Comparison of ENCODE assay signal across 8 cellular contexts in genomic region chr20:63274381-63275228, GRCh38. TPM values are rescaled to one million over a fixed set of nuclear protein-coding genes. Genes with fewer than 3 reads are reported as not detected.
DNase-seq lines count a peak whose midpoint lies in the region; ATAC-seq and TF ChIP-seq lines count a peak whose summit lies in the region.
"Had no signal": no experiment of that assay in that cellular context is flagged by ENCODE, and none has a peak within 500 bp of the region (broad histone marks: within the 10 kb centered on the region; RNA-seq: fewer than 3 reads in every experiment).

No MANE protein-coding gene starts in this region.

- no peaks in the 10 kb centered on the region for H3K27me3 ChIP-seq in aorta (ENCODE audit: control insufficient read depth in 1 of 2, insufficient read depth in 2 of 2, low read length in 1 of 2)

- H3K27ac ChIP-seq in aorta (ENCODE audit: low read depth in 1 of 2, low read length in 2 of 2): no peak overlapping the region

- no peak overlapping the region for H3K27ac Mint-ChIP-seq in activated CD4-positive, alpha-beta T cell treated with anti-CD3 and anti-CD28 coated beads, Interleukin-2, amount 10 ng/mL, durations not matched to agents 24 days and 14 days
- H3K27ac Mint-ChIP-seq in brain: peak overlapping the region in 4 of 5 experiments; percentile 27 to 72 (median 38)

- H3K36me3 Mint-ChIP-seq in activated CD4-positive, alpha-beta T cell treated with anti-CD3 and anti-CD28 coated beads, Interleukin-2, amount 10 ng/mL, durations not matched to agents 24 days and 14 days (ENCODE audit: low read depth): peaks cover 18% of the 10 kb centered on the region
- peaks cover 29% of the 10 kb centered on the region for H3K36me3 Mint-ChIP-seq in brain

- no peak for DNase-seq in activated CD4-positive, alpha-beta T cell treated with anti-CD3 and anti-CD28 coated beads, Interleukin-2, amount 10 ng/mL, durations not matched to agents 24 days and 14 days
- no peak for DNase-seq in activated CD4-positive, alpha-beta T cell treated with anti-CD3 and anti-CD28 coated beads, Interleukin-2, amount 50 U/mL, for 4 hours
- DNase-seq in skeletal muscle cell (ENCODE audit: low read depth): no peak
- no peak for DNase-seq in aorta
- DNase-seq: NCI-H1105 had no signal

- H3K4me3 ChIP-seq in skeletal muscle cell (ENCODE audit: low read depth, low read length) (peak overlapping the region; percentile 97), aorta (ENCODE audit: low read length in 2 of 2) (no peak overlapping the region)

- no peaks in the 10 kb centered on the region for H3K9me3 ChIP-seq in aorta (ENCODE audit: control insufficient read depth, low read length)

- H3K4me1 ChIP-seq in aorta (ENCODE audit: control insufficient read depth in 1 of 2, insufficient read depth in 2 of 2, low read length in 2 of 2): no peaks in the 10 kb centered on the region

- H3K4me1 Mint-ChIP-seq in activated CD4-positive, alpha-beta T cell treated with anti-CD3 and anti-CD28 coated beads, Interleukin-2, amount 10 ng/mL, durations not matched to agents 24 days and 14 days: peaks cover 19% of the 10 kb centered on the region
- H3K4me1 Mint-ChIP-seq in brain: peaks cover 43% of the 10 kb centered on the region

- intact Hi-C loops in activated CD4-positive, alpha-beta T cell treated with anti-CD3 and anti-CD28 coated beads, Interleukin-2, amount 10 ng/mL, durations not matched to agents 24 days and 14 days (cut with micrococcal nuclease): loop anchor here (5.0 kb wide), 1 partner anchor 683 kb away; the partner anchor contains the start of gene UCKL1
- intact Hi-C loops in aorta (cut with DNase I): no loop called here

- peak overlapping the region; percentile 40 for H3K4me3 Mint-ChIP-seq in activated CD4-positive, alpha-beta T cell treated with anti-CD3 and anti-CD28 coated beads, Interleukin-2, amount 10 ng/mL, durations not matched to agents 24 days and 14 days
- peak overlapping the region; percentile 73 to 96 (median 76) for H3K4me3 Mint-ChIP-seq in brain

- peaks cover 8% of the 10 kb centered on the region for H3K27me3 Mint-ChIP-seq in activated CD4-positive, alpha-beta T cell treated with anti-CD3 and anti-CD28 coated beads, Interleukin-2, amount 10 ng/mL, durations not matched to agents 24 days and 14 days
- peaks cover 6% of the 10 kb centered on the region for H3K27me3 Mint-ChIP-seq in brain

- WGBS in aorta, 2 donors: 73 to 74% methylated on average over 17 of the region's 17 CpGs

- no peaks in the 10 kb centered on the region for H3K9me3 Mint-ChIP-seq in activated CD4-positive, alpha-beta T cell treated with anti-CD3 and anti-CD28 coated beads, Interleukin-2, amount 10 ng/mL, durations not matched to agents 24 days and 14 days
- no peaks in the 10 kb centered on the region for H3K9me3 Mint-ChIP-seq in brain

- ATAC-seq in HG03571 (IDR thresholded peaks at IDR 0.05; ENCODE audit: unreplicated experiment) (no peak), aorta (ENCODE audit: low FRiP score) (no peak)

- TF ChIP-seq CTCF in brain (conservative IDR thresholded peaks at IDR 0.05): no peak

- H3K36me3 ChIP-seq in aorta (ENCODE audit: control insufficient read depth in 1 of 2, insufficient read depth in 2 of 2, low read length in 1 of 2): no peaks in the 10 kb centered on the region

RNA-seq across cellular contexts. Expression of gene ARFGAP1, which starts 2.0 kb away (rescaled TPM):
- 97.0 and 98.2 TPM in 2 replicates for total RNA-seq in activated CD4-positive, alpha-beta T cell treated with anti-CD3 and anti-CD28 coated beads, Interleukin-2, amount 10 ng/mL, durations not matched to agents 24 days and 14 days
- polyA plus RNA-seq in brain (ENCODE audit: insufficient read depth, low read depth, low replicate concordance) (42.2 TPM), aorta (100 to 1,000 TPM in 1 of 2 donors, 10 to 100 TPM in 1; 21.7 to 202 TPM)
- 10 to 100 TPM; 75.6 to 88.2 TPM for total RNA-seq in aorta

RNA-seq across cellular contexts. Expression of gene COL20A1, which starts 18.4 kb away (rescaled TPM):
- not detected in 2 replicates for total RNA-seq in activated CD4-positive, alpha-beta T cell treated with anti-CD3 and anti-CD28 coated beads, Interleukin-2, amount 10 ng/mL, durations not matched to agents 24 days and 14 days
- polyA plus RNA-seq in brain (ENCODE audit: insufficient read depth, low read depth, low replicate concordance): 4.3 TPM
- under 1 TPM in 1 of 2 donors, not detected in 1; 0.09 TPM for total RNA-seq in aorta
- under 1 TPM in 1 of 2 donors, not detected in 1; 0.15 TPM for polyA plus RNA-seq in aorta
- total RNA-seq: ureter had no signal

RNA-seq across cellular contexts. Expression of gene NKAIN4, which starts 20.3 kb away (rescaled TPM):
- not detected in 2 replicates for total RNA-seq in activated CD4-positive, alpha-beta T cell treated with anti-CD3 and anti-CD28 coated beads, Interleukin-2, amount 10 ng/mL, durations not matched to agents 24 days and 14 days
- polyA plus RNA-seq in brain (ENCODE audit: insufficient read depth, low read depth, low replicate concordance): 17.7 TPM
- not detected for total RNA-seq in aorta
- polyA plus RNA-seq in aorta: not detected
- total RNA-seq: ureter had no signal

RNA-seq across cellular contexts. Expression of gene BIRC7, which starts 38.9 kb away (rescaled TPM):
- not detected in 2 replicates for total RNA-seq in activated CD4-positive, alpha-beta T cell treated with anti-CD3 and anti-CD28 coated beads, Interleukin-2, amount 10 ng/mL, durations not matched to agents 24 days and 14 days
- polyA plus RNA-seq in brain (ENCODE audit: insufficient read depth, low read depth, low replicate concordance) (not detected), aorta (not detected)
- total RNA-seq in aorta: not detected

RNA-seq across cellular contexts. Expression of gene YTHDF1, which starts 58.7 kb away (rescaled TPM):
- total RNA-seq in activated CD4-positive, alpha-beta T cell treated with anti-CD3 and anti-CD28 coated beads, Interleukin-2, amount 10 ng/mL, durations not matched to agents 24 days and 14 days: 44.5 and 48.6 TPM in 2 replicates
- polyA plus RNA-seq in brain (ENCODE audit: insufficient read depth, low read depth, low replicate concordance): 41.3 TPM
- 10 to 100 TPM; 27.2 to 30.4 TPM for total RNA-seq in aorta
- 10 to 100 TPM; 19.8 to 22.2 TPM for polyA plus RNA-seq in aorta
